Comparison of ENCODE assay signal across 21 cellular contexts in genomic region chr1:28889357-28889756, GRCh38. TPM values are rescaled to one million over a fixed set of nuclear protein-coding genes. Genes with fewer than 3 reads are reported as not detected.
A peak's percentile ranks its signal among the peaks of the same experiment; 100 is the strongest.
DNase-seq lines count a peak whose midpoint lies in the region; ATAC-seq and TF ChIP-seq lines count a peak whose summit lies in the region.
"Had no signal": no experiment of that assay in that cellular context is flagged by ENCODE, and none has a peak within 500 bp of the region (broad histone marks: within the 10 kb centered on the region; RNA-seq: fewer than 3 reads in every experiment).

No MANE protein-coding gene starts in this region.

- no peak for TF ChIP-seq CTCF in CD8-positive, alpha-beta T cell (IDR thresholded peaks at IDR 0.05)
- TF ChIP-seq CTCF in neural crest cell (conservative IDR thresholded peaks at IDR 0.05): no peak

- no peaks in the 10 kb centered on the region for H3K27me3 Mint-ChIP-seq in activated T-cell treated with anti-CD3 and anti-CD28 coated beads, Interleukin-2, amount 50 U/mL, for 24 hours
- H3K27me3 Mint-ChIP-seq in CD8-positive, alpha-beta T cell (ENCODE audit: low read depth): no peaks in the 10 kb centered on the region
- no peaks in the 10 kb centered on the region for H3K27me3 Mint-ChIP-seq in activated T-helper 1 cell treated with anti-CD3 and anti-CD28 coated beads, Interleukin-12 subunit alpha, Interleukin-12 subunit beta, Interleukin-2, Interleukin-4 antibody, amounts not matched to agents 30 ng/mL and 10 ng/mL and 1 ng/mL, durations not matched to agents 14 hours and 24 hours and 36 hours (ENCODE audit: insufficient read depth)
- H3K27me3 Mint-ChIP-seq in neural crest cell (ENCODE audit: low read depth): peaks cover 24% of the 10 kb centered on the region

- POLR2A ChIA-PET in CD8-positive, alpha-beta T cell (lab: Charles Lee): interaction anchor here (0.6 to 2.4 kb wide), 2 partner anchors 25 to 96 kb away, joined by 3 to 12 read pairs; partner anchors contain the start of gene EPB41

- H3K4me3 ChIP-seq in CD8-positive, alpha-beta T cell (ENCODE audit: low read depth, low read length): no peak overlapping the region
- H3K4me3 ChIP-seq: hepatocyte, ovary, smooth muscle cell had no signal

- H3K36me3 ChIP-seq in CD8-positive, alpha-beta T cell (ENCODE audit: insufficient read depth, low read length): no peaks in the 10 kb centered on the region
- H3K36me3 ChIP-seq: ovary had no signal

- H3K9me3 ChIP-seq in CD8-positive, alpha-beta T cell (ENCODE audit: low read length): no peaks in the 10 kb centered on the region
- H3K9me3 ChIP-seq: ovary had no signal

- H3K27ac ChIP-seq in CD8-positive, alpha-beta T cell (ENCODE audit: low read depth, low read length): no peak overlapping the region
- H3K27ac ChIP-seq: hepatocyte, ovary had no signal

- peaks cover 58% of the 10 kb centered on the region for H3K4me1 Mint-ChIP-seq in activated T-cell treated with anti-CD3 and anti-CD28 coated beads, Interleukin-2, amount 50 U/mL, for 24 hours (ENCODE audit: low read depth)
- peaks cover 55% of the 10 kb centered on the region for H3K4me1 Mint-ChIP-seq in CD8-positive, alpha-beta T cell (ENCODE audit: low read depth)
- H3K4me1 Mint-ChIP-seq in activated T-helper 1 cell treated with anti-CD3 and anti-CD28 coated beads, Interleukin-12 subunit alpha, Interleukin-12 subunit beta, Interleukin-2, Interleukin-4 antibody, amounts not matched to agents 30 ng/mL and 10 ng/mL and 1 ng/mL, durations not matched to agents 14 hours and 24 hours and 36 hours (ENCODE audit: low read depth): peaks cover 45% of the 10 kb centered on the region
- H3K4me1 Mint-ChIP-seq in neural crest cell: peaks cover 27% of the 10 kb centered on the region

- no peak for DNase-seq in activated T-cell treated with anti-CD3 and anti-CD28 coated beads, Interleukin-2, amount 50 U/mL, for 24 hours
- DNase-seq in activated T-cell treated with anti-CD3 and anti-CD28 coated beads, Interleukin-2, amount 50 U/mL, for 48 hours: no peak
- no peak for DNase-seq in CD8-positive, alpha-beta T cell
- DNase-seq in activated T-helper 1 cell treated with anti-CD3 and anti-CD28 coated beads, Interleukin-12 subunit alpha, Interleukin-12 subunit beta, Interleukin-2, Interleukin-4 antibody, amounts not matched to agents 30 ng/mL and 10 ng/mL and 1 ng/mL, durations not matched to agents 14 hours and 24 hours and 36 hours (ENCODE audit: low spot score): no peak
- no peak for DNase-seq in neural crest cell (ENCODE audit: low read depth, low spot score)
- DNase-seq in SIG-M5 (lab: John Stamatoyannopoulos, UW): no peak
- DNase-seq: effector memory CD4-positive, alpha-beta T cell; EL; foreskin fibroblast; HCEC 1CT; NCI-H1092; NCI-H2029; ovary; retina; stimulated activated CD4-positive, alpha-beta T cell treated with anti-CD3 and anti-CD28 coated beads, Interleukin-2, amount 100 ng/mL, for 24 hours had no signal

- no peak for ATAC-seq in CD8-positive, alpha-beta T cell
- ATAC-seq in HG03135 (IDR thresholded peaks at IDR 0.05; ENCODE audit: unreplicated experiment) (no peak), GM18868 (IDR thresholded peaks at IDR 0.05; ENCODE audit: unreplicated experiment) (no peak)
- ATAC-seq: left lobe of liver, SK-N-SH treated with all-trans-retinoic acid at 6 μM for 48 hours had no signal

- H3K27ac Mint-ChIP-seq in activated T-cell treated with anti-CD3 and anti-CD28 coated beads, Interleukin-2, amount 50 U/mL, for 24 hours: peak overlapping the region; percentile 8
- peak overlapping the region; percentile 66 for H3K27ac Mint-ChIP-seq in CD8-positive, alpha-beta T cell
- H3K27ac Mint-ChIP-seq in activated T-helper 1 cell treated with anti-CD3 and anti-CD28 coated beads, Interleukin-12 subunit alpha, Interleukin-12 subunit beta, Interleukin-2, Interleukin-4 antibody, amounts not matched to agents 30 ng/mL and 10 ng/mL and 1 ng/mL, durations not matched to agents 14 hours and 24 hours and 36 hours: no peak overlapping the region
- no peak overlapping the region for H3K27ac Mint-ChIP-seq in neural crest cell (ENCODE audit: unreplicated experiment)

- peak overlapping the region; percentile 87 for H3K4me3 Mint-ChIP-seq in activated T-cell treated with anti-CD3 and anti-CD28 coated beads, Interleukin-2, amount 50 U/mL, for 24 hours
- peak overlapping the region; percentile 46 for H3K4me3 Mint-ChIP-seq in CD8-positive, alpha-beta T cell
- H3K4me3 Mint-ChIP-seq in activated T-helper 1 cell treated with anti-CD3 and anti-CD28 coated beads, Interleukin-12 subunit alpha, Interleukin-12 subunit beta, Interleukin-2, Interleukin-4 antibody, amounts not matched to agents 30 ng/mL and 10 ng/mL and 1 ng/mL, durations not matched to agents 14 hours and 24 hours and 36 hours: peak overlapping the region; percentile 57
- H3K4me3 Mint-ChIP-seq in neural crest cell: peak overlapping the region; percentile 60

- peaks cover 16% of the 10 kb centered on the region for H3K36me3 Mint-ChIP-seq in activated T-cell treated with anti-CD3 and anti-CD28 coated beads, Interleukin-2, amount 50 U/mL, for 24 hours (ENCODE audit: low read depth)
- H3K36me3 Mint-ChIP-seq in CD8-positive, alpha-beta T cell: peaks cover 8% of the 10 kb centered on the region
- peaks cover 5% of the 10 kb centered on the region for H3K36me3 Mint-ChIP-seq in activated T-helper 1 cell treated with anti-CD3 and anti-CD28 coated beads, Interleukin-12 subunit alpha, Interleukin-12 subunit beta, Interleukin-2, Interleukin-4 antibody, amounts not matched to agents 30 ng/mL and 10 ng/mL and 1 ng/mL, durations not matched to agents 14 hours and 24 hours and 36 hours (ENCODE audit: low read depth)
- H3K36me3 Mint-ChIP-seq in neural crest cell (ENCODE audit: low read depth): no peaks in the 10 kb centered on the region

- peaks cover 32% of the 10 kb centered on the region for H3K4me1 ChIP-seq in CD8-positive, alpha-beta T cell (ENCODE audit: insufficient read depth, low read length)

- H3K9me3 Mint-ChIP-seq in activated T-cell treated with anti-CD3 and anti-CD28 coated beads, Interleukin-2, amount 50 U/mL, for 24 hours: no peaks in the 10 kb centered on the region
- H3K9me3 Mint-ChIP-seq in CD8-positive, alpha-beta T cell: no peaks in the 10 kb centered on the region
- no peaks in the 10 kb centered on the region for H3K9me3 Mint-ChIP-seq in activated T-helper 1 cell treated with anti-CD3 and anti-CD28 coated beads, Interleukin-12 subunit alpha, Interleukin-12 subunit beta, Interleukin-2, Interleukin-4 antibody, amounts not matched to agents 30 ng/mL and 10 ng/mL and 1 ng/mL, durations not matched to agents 14 hours and 24 hours and 36 hours
- no peaks in the 10 kb centered on the region for H3K9me3 Mint-ChIP-seq in neural crest cell

- H3K27me3 ChIP-seq in CD8-positive, alpha-beta T cell (ENCODE audit: insufficient read depth, low read length): no peaks in the 10 kb centered on the region
- H3K27me3 ChIP-seq: hepatocyte, ovary had no signal

- intact Hi-C loops in CD8-positive, alpha-beta T cell (cut with DNase I, micrococcal nuclease): loop anchor here (5.0 kb wide), 6 partner anchors 152 to 1828 kb away; partner anchors contain the start of genes ATP5IF1 (in 1 of the 2), GMEB1 (in 1 of the 2), RCC1 (in 1 of the 2) and SRSF4 (in 1 of the 2)
- intact Hi-C loops in activated T-helper 1 cell treated with anti-CD3 and anti-CD28 coated beads, Interleukin-12 subunit alpha, Interleukin-12 subunit beta, Interleukin-2, Interleukin-4 antibody, amounts not matched to agents 30 ng/mL and 10 ng/mL and 1 ng/mL, durations not matched to agents 14 hours and 24 hours and 36 hours (cut with micrococcal nuclease): loop anchor here (5.0 to 10.0 kb wide), 2 partner anchors 222 to 645 kb away; partner anchors contain the start of gene GMEB1

- CTCF ChIA-PET in CD8-positive, alpha-beta T cell (lab: Charles Lee): interaction anchor here (0.7 to 1.8 kb wide), 3 partner anchors 12 to 313 kb away, joined by 3 to 4 read pairs (median 3); no protein-coding TSS in a partner anchor

RNA-seq across cellular contexts. Expression of gene EPB41, which starts 25.0 kb away (rescaled TPM):
- 100 to 1,000 TPM; 109 to 117 TPM for total RNA-seq in CD8-positive, alpha-beta T cell
- 70.0 and 74.9 TPM in 2 replicates for total RNA-seq in activated T-helper 1 cell treated with anti-CD3 and anti-CD28 coated beads, Interleukin-12 subunit alpha, Interleukin-12 subunit beta, Interleukin-2, Interleukin-4 antibody, amounts not matched to agents 30 ng/mL and 10 ng/mL and 1 ng/mL, durations not matched to agents 14 hours and 24 hours and 36 hours
- total RNA-seq in neural crest cell: 108 and 119 TPM in 2 replicates

Comparison
In these comparisons a context has a peak if more than half of its experiments do, and no peak if none do; other contexts are left out.
1. H3K27ac Mint-ChIP-seq: peak in activated T-cell treated with anti-CD3 and anti-CD28 coated beads, Interleukin-2, amount 50 U/mL, for 24 hours (single experiment) and CD8-positive, alpha-beta T cell (single experiment); none in activated T-helper 1 cell treated with anti-CD3 and anti-CD28 coated beads, Interleukin-12 subunit alpha, Interleukin-12 subunit beta, Interleukin-2, Interleukin-4 antibody, amounts not matched to agents 30 ng/mL and 10 ng/mL and 1 ng/mL, durations not matched to agents 14 hours and 24 hours and 36 hours (single experiment) and neural crest cell (single experiment).
2. Peak in every context shown above with its lines, with median percentiles within 50 percentile points of each other: H3K4me3 Mint-ChIP-seq.